Comparison of ENCODE assay signal across 24 cellular contexts in the genomic region with DNA sequence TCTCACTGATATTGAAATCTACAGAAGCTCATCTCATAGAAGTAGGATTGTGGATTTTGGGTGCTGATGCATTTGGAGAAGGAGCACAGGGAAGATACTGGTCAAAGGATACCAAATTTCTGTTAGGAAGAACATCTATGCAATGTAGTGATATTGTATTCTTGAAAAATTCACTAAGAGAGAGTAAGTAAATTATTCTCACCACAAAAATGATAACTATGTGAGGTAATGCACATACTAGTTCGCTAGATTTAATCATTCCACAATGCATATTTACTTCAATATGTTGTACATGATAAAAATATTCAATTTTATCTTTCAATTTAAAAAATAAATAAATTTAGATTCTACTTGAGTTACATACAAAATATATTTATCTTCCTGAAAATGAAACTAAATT.
DNase-seq lines count a peak whose midpoint lies in the region; ATAC-seq, FAIRE-seq and TF ChIP-seq lines count a peak whose summit lies in the region.
"Had no signal": no experiment of that assay in that cellular context is flagged by ENCODE, and none has a peak within 500 bp of the region (broad histone marks: within the 10 kb centered on the region; RNA-seq: fewer than 3 reads in every experiment).

No MANE protein-coding gene starts in this region.

- H3K27ac ChIP-seq in MM.1S (ENCODE audit: low read length) (no peak overlapping the region), small intestine (ENCODE audit: low read depth in 1 of 2, low read length in 1 of 2) (no peak overlapping the region), Peyer's patch (no peak overlapping the region)
- H3K27ac ChIP-seq: 22Rv1; A549; BLaER1 treated with 17β-estradiol and CSF1 and Interleukin-3, amounts not matched to agents 10 nM and 100 nM had no signal

- no peaks in the 10 kb centered on the region for H3K79me2 ChIP-seq in MM.1S (ENCODE audit: low read length)

- H2AFZ ChIP-seq in MM.1S (ENCODE audit: low read length): no peak overlapping the region
- H2AFZ ChIP-seq: GM23338 had no signal

- H3K4me2 ChIP-seq in MM.1S (ENCODE audit: low read depth, low read length): no peak overlapping the region
- H3K4me2 ChIP-seq: A549, GM23338 had no signal

- H3K36me3 ChIP-seq in MM.1S (replicated peaks; ENCODE audit: insufficient read depth, low read length): no peaks in the 10 kb centered on the region
- no peaks in the 10 kb centered on the region for H3K36me3 ChIP-seq in small intestine (ENCODE audit: control insufficient read depth in 2 of 2, insufficient read depth in 2 of 2, low read length in 2 of 2)
- no peaks in the 10 kb centered on the region for H3K36me3 ChIP-seq in Peyer's patch
- H3K36me3 ChIP-seq: BE2C; BLaER1 treated with 17β-estradiol and CSF1 and Interleukin-3, amounts not matched to agents 10 nM and 100 nM had no signal

- H3K4me3 ChIP-seq in MM.1S (ENCODE audit: low read length): no peak overlapping the region
- H3K4me3 ChIP-seq in small intestine (ENCODE audit: low read depth in 1 of 2, low read length in 2 of 2): no peak overlapping the region
- no peak overlapping the region for H3K4me3 ChIP-seq in Peyer's patch
- H3K4me3 ChIP-seq: A549; BLaER1 treated with 17β-estradiol and CSF1 and Interleukin-3, amounts not matched to agents 10 nM and 100 nM; GM23338 had no signal

- no peak for TF ChIP-seq POLR2A in Peyer's patch (IDR thresholded peaks at IDR 0.05)

- no peaks in the 10 kb centered on the region for H3F3A ChIP-seq in MM.1S (ENCODE audit: insufficient read depth, low read length)

- FAIRE-seq in A204.1 (lab: Jason Lieb, UNC) (peak; percentile 16), small intestine (lab: Jason Lieb, UNC) (peak; percentile 10)
- FAIRE-seq: A549, D721Med, GM12891, GM18507 had no signal

- TF ChIP-seq CTCF in MM.1S (IDR thresholded peaks at IDR 0.05; ENCODE audit: low read length) (no peak), Peyer's patch (IDR thresholded peaks at IDR 0.05) (no peak)

- H3K4me1 ChIP-seq in MM.1S (ENCODE audit: low read length) (no peaks in the 10 kb centered on the region), small intestine (ENCODE audit: control insufficient read depth in 2 of 2, insufficient read depth in 1 of 2, low read depth in 1 of 2, low read length in 1 of 2) (no peaks in the 10 kb centered on the region), Peyer's patch (no peaks in the 10 kb centered on the region)
- H3K4me1 ChIP-seq: A549, BE2C had no signal

- no peaks in the 10 kb centered on the region for H3K9me2 ChIP-seq in MM.1S (replicated peaks; ENCODE audit: insufficient read depth, low read length)

- H3K9ac ChIP-seq in MM.1S (ENCODE audit: low read length): no peak overlapping the region
- H3K9ac ChIP-seq: BLaER1 treated with 17β-estradiol and CSF1 and Interleukin-3, amounts not matched to agents 10 nM and 100 nM had no signal

- H3K27me3 ChIP-seq in MM.1S (replicated peaks; ENCODE audit: insufficient read depth, low read length) (no peaks in the 10 kb centered on the region), small intestine (ENCODE audit: control insufficient read depth in 2 of 2, insufficient read depth in 2 of 2, low read length in 2 of 2) (no peaks in the 10 kb centered on the region), Peyer's patch (no peaks in the 10 kb centered on the region)
- H3K27me3 ChIP-seq: BE2C; BLaER1 treated with 17β-estradiol and CSF1 and Interleukin-3, amounts not matched to agents 10 nM and 100 nM had no signal

- WGBS in small intestine, 3 donors: 70 to 88% (median 72%) methylated on average over 1 of the region's 1 CpG

- peak; percentile 3 for DNase-seq in MM.1S
- no peak for DNase-seq in small intestine
- DNase-seq in mesenteric fat pad (ENCODE audit: low spot score): no peak
- DNase-seq in Peyer's patch: no peak
- DNase-seq: ACHN; AML-193; BE2C; CD4-positive, alpha-beta T cell; CD8-positive, alpha-beta memory T cell; DMS 273 treated with DMSO at 0.1 percent for 48 hours; DMS79; GF-D8; H9 had no signal

- H3K9me3 ChIP-seq in MM.1S (replicated peaks; ENCODE audit: insufficient read depth, low read length) (no peaks in the 10 kb centered on the region), small intestine (ENCODE audit: control insufficient read depth, low read depth) (no peaks in the 10 kb centered on the region), Peyer's patch (no peaks in the 10 kb centered on the region)
- H3K9me3 ChIP-seq: A549; BE2C; BLaER1 treated with 17β-estradiol and CSF1 and Interleukin-3, amounts not matched to agents 10 nM and 100 nM had no signal

- ATAC-seq in SK-N-SH treated with all-trans-retinoic acid at 6 μM for 48 hours (peak; percentile 78), esophagus mucosa (no peak)
- ATAC-seq: A549, GM23338, HCT116 had no signal

- H4K20me1 ChIP-seq in MM.1S (ENCODE audit: insufficient read depth, low read length): no peaks in the 10 kb centered on the region
- H4K20me1 ChIP-seq: BLaER1 treated with 17β-estradiol and CSF1 and Interleukin-3, amounts not matched to agents 10 nM and 100 nM had no signal

TF ChIP-seq in SK-N-SH treated with all-trans-retinoic acid at 6 μM for 48 hours, 23 proteins besides CTCF, POLR2A, EP300 and RAD21:
- peak; percentile 71 for TF ChIP-seq ISL1 (CRISPR knock-in tag; IDR thresholded peaks at IDR 0.05)
- TF ChIP-seq ZNF565 (CRISPR knock-in tag; conservative IDR thresholded peaks at IDR 0.05; ENCODE audit: low read depth): no peak
- TF ChIP-seq CSDC2 (CRISPR knock-in tag; IDR thresholded peaks at IDR 0.05): no peak
- TF ChIP-seq, protein P1, sequence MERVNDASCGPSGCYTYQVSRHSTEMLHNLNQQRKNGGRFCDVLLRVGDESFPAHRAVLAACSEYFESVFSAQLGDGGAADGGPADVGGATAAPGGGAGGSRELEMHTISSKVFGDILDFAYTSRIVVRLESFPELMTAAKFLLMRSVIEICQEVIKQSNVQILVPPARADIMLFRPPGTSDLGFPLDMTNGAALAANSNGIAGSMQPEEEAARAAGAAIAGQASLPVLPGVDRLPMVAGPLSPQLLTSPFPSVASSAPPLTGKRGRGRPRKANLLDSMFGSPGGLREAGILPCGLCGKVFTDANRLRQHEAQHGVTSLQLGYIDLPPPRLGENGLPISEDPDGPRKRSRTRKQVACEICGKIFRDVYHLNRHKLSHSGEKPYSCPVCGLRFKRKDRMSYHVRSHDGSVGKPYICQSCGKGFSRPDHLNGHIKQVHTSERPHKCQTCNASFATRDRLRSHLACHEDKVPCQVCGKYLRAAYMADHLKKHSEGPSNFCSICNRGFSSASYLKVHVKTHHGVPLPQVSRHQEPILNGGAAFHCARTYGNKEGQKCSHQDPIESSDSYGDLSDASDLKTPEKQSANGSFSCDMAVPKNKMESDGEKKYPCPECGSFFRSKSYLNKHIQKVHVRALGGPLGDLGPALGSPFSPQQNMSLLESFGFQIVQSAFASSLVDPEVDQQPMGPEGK (CRISPR knock-in tag; IDR thresholded peaks at IDR 0.05; ENCODE audit: borderline replicate concordance): no peak
TF ChIP-seq in SK-N-SH treated with all-trans-retinoic acid at 6 μM for 48 hours: peak in this region for 1.
